Comparison of ENCODE assay signal across 8 cellular contexts in genomic region chr12:110846615-110847566, GRCh38. TPM values are rescaled to one million over a fixed set of nuclear protein-coding genes. Genes with fewer than 3 reads are reported as not detected.
DNase-seq lines count a peak whose midpoint lies in the region; ATAC-seq and TF ChIP-seq lines count a peak whose summit lies in the region.

Gene CCDC63, plus strand, starts transcription at chr12:110846987. Its CDS starts 5,968 bp downstream, at chr12:110852955.

- H3K9me3 ChIP-seq in PC-3 (ENCODE audit: low read length): no peaks in the 10 kb centered on the region
- H3K9me3 ChIP-seq in iPS-18a (ENCODE audit: control insufficient read depth, low read depth, low read length): no peaks in the 10 kb centered on the region
- no peaks in the 10 kb centered on the region for H3K9me3 ChIP-seq in skeletal muscle tissue (ENCODE audit: control insufficient read depth in 3 of 3, low read length in 3 of 3)

- no peaks in the 10 kb centered on the region for H4K20me1 ChIP-seq in PC-3 (ENCODE audit: low read length)

- no peaks in the 10 kb centered on the region for H3K4me1 ChIP-seq in PC-3 (ENCODE audit: insufficient read depth, low read length)
- peaks cover 5% of the 10 kb centered on the region for H3K4me1 ChIP-seq in iPS-18a (ENCODE audit: control insufficient read depth, low read depth, low read length)
- H3K4me1 ChIP-seq in skeletal muscle tissue (ENCODE audit: control insufficient read depth in 3 of 3, insufficient read depth in 3 of 3, low read length in 3 of 3): peaks cover 5 to 7% (median 6%) of the 10 kb centered on the region in 3 donors

- POLR2A ChIA-PET in PC-3 (lab: Charles Lee; ENCODE audit: unreplicated experiment): no interaction called here

- ATAC-seq in PC-3 (peak; percentile 94), HG03045 (IDR thresholded peaks at IDR 0.05; ENCODE audit: unreplicated experiment) (no peak)

- H3F3A ChIP-seq in PC-3 (ENCODE audit: low read length, unreplicated experiment): no peaks in the 10 kb centered on the region

- DNase-seq in NCI-H748 (lab: John Stamatoyannopoulos, UW; ENCODE audit: unreplicated experiment): peak; percentile 73
- DNase-seq in NCI-H748 treated with DMSO at 0.1 percent for 48 hours (lab: John Stamatoyannopoulos, UW): no peak
- peak; percentile 62 for DNase-seq in PC-3
- peak; percentile 4 for DNase-seq in astrocyte of the cerebellum (ENCODE audit: low read depth)
- DNase-seq in effector CD8-positive, alpha-beta T cell (lab: John Stamatoyannopoulos, UW): no peak

- H3K36me3 ChIP-seq in PC-3 (ENCODE audit: low read depth, low read length) (no peaks in the 10 kb centered on the region), iPS-18a (ENCODE audit: control insufficient read depth, low read depth, low read length) (no peaks in the 10 kb centered on the region), skeletal muscle tissue (ENCODE audit: control insufficient read depth in 3 of 3, insufficient read depth in 3 of 3, low read length in 3 of 3) (no peaks in the 10 kb centered on the region)

- H3K27me3 ChIP-seq in PC-3 (ENCODE audit: low read length) (peaks cover 20% of the 10 kb centered on the region), iPS-18a (ENCODE audit: control insufficient read depth, insufficient read depth, low read length) (no peaks in the 10 kb centered on the region), skeletal muscle tissue (ENCODE audit: control insufficient read depth in 3 of 3, insufficient read depth in 3 of 3, low read length in 3 of 3) (peaks cover 0 to 23% (median 22%) of the 10 kb centered on the region in 3 donors)

- H3K4me3 ChIP-seq in PC-3 (ENCODE audit: low read length) (peak within 1 kb of the TSS; percentile 66), astrocyte of the cerebellum (ENCODE audit: low read depth, low read length) (peak within 1 kb of the TSS; percentile 5), iPS-18a (ENCODE audit: low read length) (peak within 1 kb of the TSS; percentile 73), skeletal muscle tissue (ENCODE audit: low read length in 3 of 3) (peak within 1 kb of the TSS in 1 of 3 donors; percentile 13)

- CTCF ChIA-PET in PC-3 (lab: Charles Lee): interaction anchor here (0.6 to 1.6 kb wide), 2 partner anchors 106 to 142 kb away, joined by 3 to 5 read pairs; no protein-coding TSS in a partner anchor

- no peaks in the 10 kb centered on the region for H3K79me2 ChIP-seq in PC-3 (ENCODE audit: low read length)

- intact Hi-C loops in PC-3 (cut with micrococcal nuclease): loop anchor here (2.0 kb wide), 1 partner anchor 42 kb away; no protein-coding TSS in a partner anchor

- H3K9ac ChIP-seq in PC-3 (ENCODE audit: low read length) (no peak within 1 kb of the TSS), iPS-18a (ENCODE audit: low read length) (peak within 1 kb of the TSS; percentile 40), skeletal muscle tissue (ENCODE audit: low read depth in 1 of 3, low read length in 3 of 3) (peak within 1 kb of the TSS in 2 of 3 donors; percentile 16 to 23)

- peak within 1 kb of the TSS; percentile 97 for H2AFZ ChIP-seq in PC-3 (ENCODE audit: low read length)

- no peak within 1 kb of the TSS for H3K27ac ChIP-seq in PC-3 (ENCODE audit: low read length)
- no peak within 1 kb of the TSS for H3K27ac ChIP-seq in iPS-18a (ENCODE audit: low read length)
- no peak within 1 kb of the TSS for H3K27ac ChIP-seq in skeletal muscle tissue (ENCODE audit: low read depth, low read length)

- H3K4me2 ChIP-seq in PC-3 (ENCODE audit: low read length): peak within 1 kb of the TSS; percentile 83

- in situ Hi-C loops in astrocyte of the cerebellum (cut with HindIII; ENCODE audit: low sequenced_read_pairs): no loop called here

- no TSS peak for BruUV-seq in PC-3 (replicated peaks; lab: Mats Ljungman, UMichigan)

- no peaks in the 10 kb centered on the region for H3K9me2 ChIP-seq in PC-3 (replicated peaks; ENCODE audit: low read length)

- TF ChIP-seq CTCF in PC-3 (conservative IDR thresholded peaks at IDR 0.05; ENCODE audit: low read depth, low read length): peak; percentile 60; the same call in 1 of the 2 replicates
- TF ChIP-seq CTCF in astrocyte of the cerebellum (IDR thresholded peaks at IDR 0.05; ENCODE audit: low read depth, low read length, missing control alignments): peak; percentile 52

RNA-seq across cellular contexts. Expression of gene CCDC63, which starts in this region (rescaled TPM):
- total RNA-seq in PC-3 (2014; rRNA removed) (not detected in 2 replicates), skeletal muscle tissue (not detected)

Comparison
In these comparisons a context has a peak if more than half of its experiments do, and no peak if none do; other contexts are left out.
1. DNase-seq: peak in NCI-H748 (single experiment) and astrocyte of the cerebellum (single experiment); none in NCI-H748 treated with DMSO at 0.1 percent for 48 hours (single experiment) and effector CD8-positive, alpha-beta T cell (single experiment).
2. Peak in DNase-seq, ATAC-seq, H3K4me3 ChIP-seq and H3K4me2 ChIP-seq in PC-3; RNA of the gene not detected or under 1 TPM.